19 cellular contexts compared by ENCODE assay signal in the genomic region with DNA sequence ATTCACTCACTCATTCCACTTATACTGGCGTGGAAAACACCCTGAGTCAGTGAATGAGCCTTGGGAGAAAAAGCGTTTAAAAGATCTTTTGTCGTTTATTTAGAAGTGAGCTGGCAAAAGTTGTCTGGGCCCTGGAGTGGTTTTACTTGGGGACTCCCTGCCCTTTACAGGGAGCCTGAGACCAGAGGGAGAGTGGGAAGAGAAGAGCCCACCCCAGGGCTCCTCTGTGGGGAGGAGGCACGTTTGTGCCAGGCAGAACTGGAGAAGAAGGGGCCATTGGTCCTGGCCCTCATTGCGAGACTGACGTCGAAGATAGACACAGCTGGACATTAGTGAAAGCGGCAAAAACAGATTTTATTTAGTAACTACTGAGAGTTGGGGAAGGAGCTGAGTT. TPM values are rescaled to one million over a fixed set of nuclear protein-coding genes. Genes with fewer than 3 reads are reported as not detected.
DNase-seq lines count a peak whose midpoint lies in the region; ATAC-seq and TF ChIP-seq lines count a peak whose summit lies in the region.
"Had no signal": no experiment of that assay in that cellular context is flagged by ENCODE, and none has a peak within 500 bp of the region (broad histone marks: within the 10 kb centered on the region; RNA-seq: fewer than 3 reads in every experiment).

No MANE protein-coding gene starts in this region.

- peaks cover 11% of the 10 kb centered on the region for H3K4me1 Mint-ChIP-seq in osteocyte (ENCODE audit: unreplicated experiment)
- H3K4me1 Mint-ChIP-seq: B cell had no signal

- H3K36me3 Mint-ChIP-seq in osteocyte (ENCODE audit: unreplicated experiment) = no peaks in the 10 kb centered on the region
- H3K36me3 Mint-ChIP-seq: CD4-positive, CD25-positive, alpha-beta regulatory T cell; CD8-positive, alpha-beta T cell had no signal

- H3K36me3 ChIP-seq in SK-N-MC (ENCODE audit: insufficient read depth, low read length) = no peaks in the 10 kb centered on the region
- H3K36me3 ChIP-seq: BLaER1 had no signal

- peak overlapping the region; percentile 29 for H3K9ac ChIP-seq in SK-N-MC (ENCODE audit: insufficient read length)
- H3K9ac ChIP-seq: BLaER1 had no signal

- no peak overlapping the region for H3K27ac Mint-ChIP-seq in osteocyte (ENCODE audit: unreplicated experiment)
- H3K27ac Mint-ChIP-seq: B cell; CD8-positive, alpha-beta T cell; GM23338 had no signal

- in situ Hi-C loops in GM13977 (cut with MboI; ENCODE audit: low pct_unique_long_range_greater_than_20kb, low sequenced_read_pairs, unreplicated experiment) = no loop called here

- peak overlapping the region; percentile 70 for H3K4me3 ChIP-seq in SK-N-MC
- H3K4me3 ChIP-seq: BLaER1, GM12878, GM23338 had no signal

- no peak overlapping the region for H3K4me3 Mint-ChIP-seq in osteocyte (ENCODE audit: unreplicated experiment)
- H3K4me3 Mint-ChIP-seq: B cell; CD4-positive, CD25-positive, alpha-beta regulatory T cell; CD8-positive, alpha-beta T cell; GM23338; H9 had no signal

- peak overlapping the region; percentile 60 for H3K27ac ChIP-seq in SK-N-MC
- H3K27ac ChIP-seq: BLaER1, C4-2B had no signal

- no peaks in the 10 kb centered on the region for H3K9me3 ChIP-seq in SK-N-MC (ENCODE audit: low read depth, low read length)
- H3K9me3 ChIP-seq: BLaER1, Caco-2 had no signal

- no peaks in the 10 kb centered on the region for H3K9me3 Mint-ChIP-seq in osteocyte (ENCODE audit: unreplicated experiment)
- H3K9me3 Mint-ChIP-seq: CD4-positive, CD25-positive, alpha-beta regulatory T cell; CD8-positive, alpha-beta T cell had no signal

- TF ChIP-seq CTCF in osteocyte (IDR thresholded peaks at IDR 0.05) (no peak), GM13977 (IDR thresholded peaks at IDR 0.05; ENCODE audit: extremely low read depth, insufficient read depth, missing control alignments) (no peak)

- no peaks in the 10 kb centered on the region for H3K27me3 Mint-ChIP-seq in osteocyte (ENCODE audit: unreplicated experiment)

- DNase-seq in SK-N-MC (ENCODE audit: low read depth, low spot score) (no peak), mesenteric fat pad (ENCODE audit: low spot score) (peak; percentile 53), osteocyte (ENCODE audit: extremely low spot score, unreplicated experiment) (peak; percentile 13), GM13977 (ENCODE audit: low spot score) (no peak)
- DNase-seq: Caco-2; CD4-positive, CD25-positive, alpha-beta regulatory T cell; CD8-positive, alpha-beta T cell; DMS153; DND-41; H9 had no signal

- ATAC-seq in GM19035 (IDR thresholded peaks at IDR 0.05; ENCODE audit: unreplicated experiment) (no peak), GM21717 (IDR thresholded peaks at IDR 0.05; ENCODE audit: unreplicated experiment) (no peak)
- ATAC-seq: CD8-positive, alpha-beta T cell had no signal

RNA-seq across cellular contexts. Expression of a gene that starts 25.7 kb away (rescaled TPM):
- total RNA-seq in mesenteric fat pad (not detected), osteocyte (not detected in 2 replicates)
- total RNA-seq: A172; B cell; Caco-2; CD4-positive, CD25-positive, alpha-beta regulatory T cell; CD8-positive, alpha-beta T cell; GM12878; GM23338; H4; H9 had no signal

Comparison
In these comparisons a context has a peak if more than half of its experiments do, and no peak if none do; other contexts are left out.
1. DNase-seq: peak in mesenteric fat pad (single experiment) and osteocyte (single experiment); none in SK-N-MC (single experiment) and GM13977 (single experiment).